ENCODE assay signal across 11 cellular contexts in genomic region chr1:24702511-24703293, GRCh38. TPM values are rescaled to one million over a fixed set of nuclear protein-coding genes. Genes with fewer than 3 reads are reported as not detected.
DNase-seq lines count a peak whose midpoint lies in the region; ATAC-seq and TF ChIP-seq lines count a peak whose summit lies in the region.
"Had no signal": no experiment of that assay in that cellular context is flagged by ENCODE, and none has a peak within 500 bp of the region (broad histone marks: within the 10 kb centered on the region; RNA-seq: fewer than 3 reads in every experiment).

No MANE protein-coding gene starts in this region.

- H3K4me1 ChIP-seq in right cardiac atrium (ENCODE audit: control insufficient read depth, insufficient read depth, low read length) (peaks cover 2% of the 10 kb centered on the region), smooth muscle cell (ENCODE audit: low read depth) (peaks cover 7% of the 10 kb centered on the region)

- no peak overlapping the region for H3K9ac ChIP-seq in smooth muscle cell (ENCODE audit: low read depth)

- H3K27ac ChIP-seq in right cardiac atrium (ENCODE audit: low read length) (no peak overlapping the region), smooth muscle cell (ENCODE audit: low read depth) (no peak overlapping the region)

- H3K9me3 ChIP-seq in right cardiac atrium (ENCODE audit: control insufficient read depth, low read length) (no peaks in the 10 kb centered on the region), smooth muscle cell (replicated peaks; ENCODE audit: low read depth) (no peaks in the 10 kb centered on the region)

- no peaks in the 10 kb centered on the region for H3K36me3 ChIP-seq in smooth muscle cell (ENCODE audit: low read depth)

- H3K27me3 ChIP-seq in right cardiac atrium (ENCODE audit: control insufficient read depth, insufficient read depth) (no peaks in the 10 kb centered on the region), smooth muscle cell (ENCODE audit: low read depth) (no peaks in the 10 kb centered on the region)

- no peak for ATAC-seq in right cardiac atrium

- intact Hi-C loops in right cardiac atrium (cut with DNase I) (loop anchor here in 1 of 4 donors (10.0 kb wide), 1 partner anchor 1332 kb away; no protein-coding TSS in a partner anchor), head of caudate nucleus (cut with DNase I) (no loop called here)

- H2AFZ ChIP-seq in smooth muscle cell (ENCODE audit: low read depth), result no peak overlapping the region

- no peak for TF ChIP-seq CTCF in smooth muscle cell (IDR thresholded peaks at IDR 0.05; ENCODE audit: borderline replicate concordance, insufficient read depth, poor library complexity, severe bottlenecking)

- no peak overlapping the region for H3K4me2 ChIP-seq in smooth muscle cell

- no peaks in the 10 kb centered on the region for H4K20me1 ChIP-seq in smooth muscle cell (ENCODE audit: low read depth)

- no peak overlapping the region for H3K4me3 ChIP-seq in right cardiac atrium (ENCODE audit: low read length)
- no peak overlapping the region for H3K4me3 ChIP-seq in smooth muscle cell

- 79% methylated on average over 8 of the region's 8 CpGs for WGBS in right cardiac atrium
- 79% methylated on average over 8 of the region's 8 CpGs for WGBS in smooth muscle cell (ENCODE audit: low lambda C conversion rate)

- H3F3A ChIP-seq in smooth muscle cell (ENCODE audit: low read depth), result peaks cover 6% of the 10 kb centered on the region

- H3K79me2 ChIP-seq in smooth muscle cell (ENCODE audit: low read depth), result no peaks in the 10 kb centered on the region

- DNase-seq in DMS79 treated with DMSO at 0.1 percent for 48 hours (lab: John Stamatoyannopoulos, UW) (peak; percentile 79), NCI-H1092 (lab: John Stamatoyannopoulos, UW) (peak; percentile 93), RPMI7951 (ENCODE audit: low read depth) (peak; percentile 97), right cardiac atrium (peak in 2 of 3 donors; percentile 53 to 67), head of caudate nucleus (no peak), iPS-NIHi11 (ENCODE audit: low spot score) (no peak), smooth muscle cell (lab: John Stamatoyannopoulos, UW; ENCODE audit: unreplicated experiment) (no peak), activated gamma-delta T cell (lab: John Stamatoyannopoulos, UW) (no peak)
- DNase-seq: activated CD4-positive, alpha-beta T cell treated with anti-CD3 and anti-CD28 coated beads, Interleukin-2, amount 10 ng/mL, durations not matched to agents 7 days and 5 days; activated naive CD4-positive, alpha-beta T cell treated with anti-CD3 and anti-CD28 coated beads, Interleukin-2, amount 50 U/mL, for 16 hours; CD4-positive, CD25-positive, alpha-beta regulatory T cell had no signal

RNA-seq across cellular contexts. Expression of gene CLIC4, which starts 42.5 kb away (rescaled TPM):
- 680 and 835 TPM in 2 replicates for total RNA-seq in RPMI7951 (2014; rRNA removed; shearing (Covaris generic))
- total RNA-seq in right cardiac atrium, result 100 to 1,000 TPM; 207 to 248 (median 233) TPM
- 110 TPM for polyA plus RNA-seq in right cardiac atrium
- total RNA-seq in smooth muscle cell, result 389 and 417 TPM in 2 replicates
- polyA plus RNA-seq in smooth muscle cell, result 149 and 151 TPM in 2 replicates

RNA-seq across cellular contexts. Expression of gene SRRM1, which starts 59.6 kb away (rescaled TPM):
- 31.9 and 50.0 TPM in 2 replicates for total RNA-seq in RPMI7951 (2014; rRNA removed; shearing (Covaris generic))
- 10 to 100 TPM; 71.8 to 91.7 (median 79.3) TPM for total RNA-seq in right cardiac atrium
- 41.2 TPM for polyA plus RNA-seq in right cardiac atrium
- 53.8 and 70.1 TPM in 2 replicates for total RNA-seq in smooth muscle cell
- 96.0 and 129 TPM in 2 replicates for polyA plus RNA-seq in smooth muscle cell

Comparison
In these comparisons a context has a peak if more than half of its experiments do, and no peak if none do; other contexts are left out.
1. DNase-seq: peak in DMS79 treated with DMSO at 0.1 percent for 48 hours (single experiment), NCI-H1092 (single experiment), RPMI7951 (single experiment) and right cardiac atrium (2 of 3); none in head of caudate nucleus (0 of 42), iPS-NIHi11 (single experiment), smooth muscle cell (single experiment) and activated gamma-delta T cell (single experiment).